In genomic region chr11:47349521-47350095, GRCh38 we compare ENCODE assay signal across 1 cellular context.
A peak's percentile ranks its signal among the peaks of the same experiment; 100 is the strongest.
TF ChIP-seq lines count a peak whose summit lies in the region.

No MANE protein-coding gene starts in this region.

TF ChIP-seq in HepG2, 621 proteins besides CTCF, POLR2A, EP300 and RAD21:
- no peak for TF ChIP-seq ZNF232 (CRISPR knock-in tag; IDR thresholded peaks at IDR 0.05; ENCODE audit: borderline replicate concordance)
- no peak for TF ChIP-seq ARID2 (CRISPR knock-in tag; IDR thresholded peaks at IDR 0.05; ENCODE audit: borderline replicate concordance)
- TF ChIP-seq RXRA (CRISPR knock-in tag; IDR thresholded peaks at IDR 0.05): peak; percentile 21; the same call in 1 of the 2 replicates
TF ChIP-seq in HepG2: peak in this region for 1.
